Comparison of ENCODE assay signal across 1 cellular context in the genomic region with DNA sequence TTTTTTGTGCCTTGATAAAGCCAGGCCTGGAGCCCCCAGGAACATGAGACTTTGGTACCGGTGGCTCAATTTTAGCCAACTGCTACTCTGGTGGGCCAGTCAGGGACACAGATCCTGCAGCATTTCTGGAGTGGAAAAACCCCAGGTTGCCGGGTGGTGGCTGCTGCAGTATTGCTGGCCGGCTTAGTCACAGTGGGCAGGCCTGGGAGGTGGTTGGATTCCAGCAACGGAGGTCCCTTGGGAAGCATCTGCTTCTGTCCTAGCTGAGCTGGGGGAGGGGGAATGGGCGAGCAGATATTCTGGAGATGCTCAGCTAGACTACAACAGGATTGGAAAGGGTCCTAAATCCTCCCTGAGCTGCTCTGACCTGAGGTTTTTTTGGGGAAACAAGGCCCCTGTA.
TF ChIP-seq lines count a peak whose summit lies in the region.

No MANE protein-coding gene starts in this region.

TF ChIP-seq in HCT116, 20 proteins besides CTCF, POLR2A, EP300 and RAD21 (continued from another document):
- TF ChIP-seq, protein P1, sequence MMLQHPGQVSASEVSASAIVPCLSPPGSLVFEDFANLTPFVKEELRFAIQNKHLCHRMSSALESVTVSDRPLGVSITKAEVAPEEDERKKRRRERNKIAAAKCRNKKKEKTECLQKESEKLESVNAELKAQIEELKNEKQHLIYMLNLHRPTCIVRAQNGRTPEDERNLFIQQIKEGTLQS (IDR thresholded peaks at IDR 0.05) = no peak
- TF ChIP-seq EZH2 (IDR thresholded peaks at IDR 0.05) (no peak), SIN3A (IDR thresholded peaks at IDR 0.05; ENCODE audit: low read depth) (no peak), ZNF274 (IDR thresholded peaks at IDR 0.05; ENCODE audit: low read depth, low read length) (no peak), CEBPB (IDR thresholded peaks at IDR 0.05; ENCODE audit: low read depth) (no peak), CBX3 (IDR thresholded peaks at IDR 0.05; ENCODE audit: low read depth) (no peak), SP1 (IDR thresholded peaks at IDR 0.05; ENCODE audit: low read depth) (no peak), FOSL1 (IDR thresholded peaks at IDR 0.05; ENCODE audit: low read depth) (no peak), ZFX (IDR thresholded peaks at IDR 0.05) (no peak), SRF (IDR thresholded peaks at IDR 0.05; ENCODE audit: low read depth) (no peak)
